9 cellular contexts compared by ENCODE assay signal in genomic region chr22:26592368-26593015, GRCh38. TPM values are rescaled to one million over a fixed set of nuclear protein-coding genes. Genes with fewer than 3 reads are reported as not detected.
DNase-seq lines count a peak whose midpoint lies in the region; ATAC-seq and TF ChIP-seq lines count a peak whose summit lies in the region.
"Had no signal": no experiment of that assay in that cellular context is flagged by ENCODE, and none has a peak within 500 bp of the region (broad histone marks: within the 10 kb centered on the region; RNA-seq: fewer than 3 reads in every experiment).

No MANE protein-coding gene starts in this region.

- in situ Hi-C loops in GM13976 (cut with MboI; ENCODE audit: low sequenced_read_pairs, unreplicated experiment), result no loop called here

- POLR2A ChIA-PET in SK-N-SH (lab: Yijun Ruan, JAX), result interaction anchor here (0.9 kb wide), 1 partner anchor 80 kb away, joined by 3 read pairs; no protein-coding TSS in a partner anchor

- no peaks in the 10 kb centered on the region for H3K27me3 Mint-ChIP-seq in effector memory CD8-positive, alpha-beta T cell

- H3K9me3 ChIP-seq in Peyer's patch (no peaks in the 10 kb centered on the region), thyroid gland (no peaks in the 10 kb centered on the region), SK-N-SH (no peaks in the 10 kb centered on the region)

- H2AFZ ChIP-seq in SK-N-SH (ENCODE audit: low read depth), result no peak overlapping the region

- WGBS in thyroid gland, 2 donors, result 76 to 81% methylated on average over 5 of the region's 5 CpGs
- WGBS in SK-N-SH (ENCODE audit: low lambda C conversion rate), result 69% methylated on average over 5 of the region's 5 CpGs

- peaks cover 17% of the 10 kb centered on the region for H3K79me2 ChIP-seq in SK-N-SH (ENCODE audit: insufficient read depth)

- H3K4me3 ChIP-seq in Peyer's patch (no peak overlapping the region), thyroid gland (replicated peaks in 1 of 3) (no peak overlapping the region), SK-N-SH (ENCODE audit: low read depth in 2 of 2, low read length in 1 of 2) (no peak overlapping the region)
- H3K4me3 ChIP-seq: cardiac muscle cell had no signal

- TF ChIP-seq CTCF in GM13976 (IDR thresholded peaks at IDR 0.05; ENCODE audit: borderline replicate concordance, control extremely low read depth, extremely low read depth, insufficient read depth, missing control alignments), result no peak
- no peak for TF ChIP-seq CTCF in Peyer's patch (IDR thresholded peaks at IDR 0.05)
- TF ChIP-seq CTCF in thyroid gland (IDR thresholded peaks at IDR 0.05), result no peak
- no peak for TF ChIP-seq CTCF in SK-N-SH (IDR thresholded peaks at IDR 0.05)

- ATAC-seq in GM21786 (IDR thresholded peaks at IDR 0.05; ENCODE audit: unreplicated experiment), result peak; percentile 52
- ATAC-seq in effector memory CD8-positive, alpha-beta T cell (replicated peaks), result peak; percentile 71

- H3K4me1 ChIP-seq in Peyer's patch, result peaks cover 0 to 21% (median 5%) of the 10 kb centered on the region in 4 donors
- H3K4me1 ChIP-seq in thyroid gland, result peaks cover 7 to 13% of the 10 kb centered on the region in 2 donors
- H3K4me1 ChIP-seq in SK-N-SH (ENCODE audit: control insufficient read depth in 1 of 2, insufficient read depth in 2 of 2, low read depth in 1 of 2, low read length in 1 of 2), result peaks cover 0 to 7% of the 10 kb centered on the region in 2 experiments; a peak in 1 of 4 replicates

- H3K36me3 ChIP-seq in Peyer's patch (no peaks in the 10 kb centered on the region), thyroid gland (no peaks in the 10 kb centered on the region), SK-N-SH (replicated peaks in 1 of 2; ENCODE audit: control insufficient read depth in 1 of 2, insufficient read depth in 2 of 2, low read length in 1 of 2) (peaks cover 0 to 5% of the 10 kb centered on the region in 2 experiments)
- H3K36me3 ChIP-seq: cardiac muscle cell had no signal

- peak; percentile 60 for DNase-seq in GM13976 (ENCODE audit: low spot score)
- peak in 2 of 3 donors; percentile 76 to 81 for DNase-seq in Peyer's patch
- peak; percentile 62 to 69 (median 67) for DNase-seq in effector memory CD8-positive, alpha-beta T cell
- DNase-seq in thyroid gland, result no peak
- no peak for DNase-seq in kidney tubule cell (ENCODE audit: low spot score)
- DNase-seq in SK-N-SH, result no peak
- DNase-seq in NCI-H2171 treated with DMSO at 0.1 percent for 48 hours (lab: John Stamatoyannopoulos, UW), result no peak

- H3K27ac ChIP-seq in Peyer's patch, result peak overlapping the region in 3 of 4 donors; percentile 3 to 55 (median 12)
- no peak overlapping the region for H3K27ac ChIP-seq in thyroid gland
- H3K27ac ChIP-seq in SK-N-SH (ENCODE audit: low read depth in 2 of 2, low read length in 1 of 2), result no peak overlapping the region
- H3K27ac ChIP-seq: cardiac muscle cell had no signal

- no peaks in the 10 kb centered on the region for H4K20me1 ChIP-seq in SK-N-SH (ENCODE audit: insufficient read depth)

- H3K27me3 ChIP-seq in Peyer's patch (no peaks in the 10 kb centered on the region), thyroid gland (no peaks in the 10 kb centered on the region), SK-N-SH (ENCODE audit: insufficient read depth) (0 out of 2 replicates have a peak, but pooled peaks cover 4% of the 10 kb centered on the region)
- H3K27me3 ChIP-seq: cardiac muscle cell had no signal

- H3K36me3 Mint-ChIP-seq in effector memory CD8-positive, alpha-beta T cell (ENCODE audit: insufficient read depth), result peaks cover 8% of the 10 kb centered on the region

- H3K4me3 Mint-ChIP-seq in effector memory CD8-positive, alpha-beta T cell, result peak overlapping the region; percentile 65 to 75

- CTCF ChIA-PET in SK-N-SH (lab: Yijun Ruan, JAX), result interaction anchor here (0.9 kb wide), 1 partner anchor 90 kb away, joined by 3 read pairs; no protein-coding TSS in a partner anchor

- H3K4me1 Mint-ChIP-seq in effector memory CD8-positive, alpha-beta T cell (ENCODE audit: low read depth in 2 of 2), result peaks cover 54 to 67% of the 10 kb centered on the region in 2 donors

- TF ChIP-seq RAD21 in SK-N-SH (IDR thresholded peaks at IDR 0.05; ENCODE audit: low read length), result no peak

- intact Hi-C loops in thyroid gland (cut with DNase I), result no loop called here

- no peaks in the 10 kb centered on the region for H3F3A ChIP-seq in SK-N-SH (replicated peaks; ENCODE audit: insufficient read depth)

- H3K4me2 ChIP-seq in SK-N-SH, result no peak overlapping the region

- H3K9me3 Mint-ChIP-seq in effector memory CD8-positive, alpha-beta T cell, result no peaks in the 10 kb centered on the region

- no peak for TF ChIP-seq POLR2A in Peyer's patch (IDR thresholded peaks at IDR 0.05)
- TF ChIP-seq POLR2A in thyroid gland (IDR thresholded peaks at IDR 0.05), result no peak

- peak overlapping the region; percentile 67 to 77 for H3K27ac Mint-ChIP-seq in effector memory CD8-positive, alpha-beta T cell

- no peak for TF ChIP-seq EP300 in SK-N-SH (IDR thresholded peaks at IDR 0.05; ENCODE audit: borderline replicate concordance in 1 of 2, low read depth in 1 of 2, low read length in 1 of 2)

- no peaks in the 10 kb centered on the region for H3K9me2 ChIP-seq in SK-N-SH

- H3K9ac ChIP-seq in SK-N-SH, result no peak overlapping the region

TF ChIP-seq in SK-N-SH, 30 proteins besides CTCF, POLR2A, EP300 and RAD21:
- TF ChIP-seq TAF1 (IDR thresholded peaks at IDR 0.05; ENCODE audit: borderline replicate concordance, low read depth, low read length), result no peak
- no peak for TF ChIP-seq IRF3 (IDR thresholded peaks at IDR 0.05; ENCODE audit: low read depth, low read length)
- TF ChIP-seq GATA2 (CRISPR knock-in tag; IDR thresholded peaks at IDR 0.05), result no peak
- TF ChIP-seq FOXM1 (IDR thresholded peaks at IDR 0.05; ENCODE audit: low read depth), result no peak
- no peak for TF ChIP-seq NRF1 (IDR thresholded peaks at IDR 0.05; ENCODE audit: low read depth, low read length)
TF ChIP-seq in SK-N-SH: peak in this region for 0.

RNA-seq across cellular contexts. Expression of gene TPST2, which starts 2.6 kb away (rescaled TPM):
- 10 to 100 TPM; 26.8 to 47.9 (median 38.5) TPM for total RNA-seq in Peyer's patch
- total RNA-seq in thyroid gland, result 100 to 1,000 TPM in 3 of 4 donors, 10 to 100 TPM in 1; 99.2 to 154 (median 121) TPM
- 52.3 and 58.4 TPM in 2 replicates for polyA plus RNA-seq in SK-N-SH (2012; rRNA removed)
- 28.8 and 44.9 TPM in 2 replicates for polyA plus RNA-seq in SK-N-SH (2012; cell fraction: cytosol; rRNA removed)
- polyA plus RNA-seq in SK-N-SH (2012; cell fraction: nucleus; rRNA removed), result 45.7 and 64.7 TPM in 2 replicates

RNA-seq across cellular contexts. Expression of gene CRYBB1, which starts 25.3 kb away (rescaled TPM):
- not detected for total RNA-seq in Peyer's patch
- total RNA-seq in thyroid gland, result 1 to 10 TPM in 1 of 4 donors, not detected in 3; 1.0 TPM
- polyA plus RNA-seq in SK-N-SH (2012; rRNA removed), result 0.05 TPM in 1 of 2 replicates, not detected in the other
- 0.07 and 0.09 TPM in 2 replicates for polyA plus RNA-seq in SK-N-SH (2012; cell fraction: cytosol; rRNA removed)
- polyA plus RNA-seq in SK-N-SH (2012; cell fraction: nucleus; rRNA removed), result not detected in 2 replicates
- total RNA-seq: cardiac muscle cell had no signal
- polyA plus RNA-seq: cardiac muscle cell had no signal

RNA-seq across cellular contexts. Expression of gene CRYBA4, which starts 29.3 kb away (rescaled TPM):
- total RNA-seq in Peyer's patch, result not detected
- not detected for total RNA-seq in thyroid gland
- not detected in 2 replicates for polyA plus RNA-seq in SK-N-SH (2012; rRNA removed)
- polyA plus RNA-seq in SK-N-SH (2012; cell fraction: cytosol; rRNA removed), result not detected in 2 replicates
- not detected in 2 replicates for polyA plus RNA-seq in SK-N-SH (2012; cell fraction: nucleus; rRNA removed)
- total RNA-seq: cardiac muscle cell had no signal

Comparison
In these comparisons a context has a peak if more than half of its experiments do, and no peak if none do; other contexts are left out.
1. DNase-seq: peak in GM13976 (single experiment), Peyer's patch (2 of 3) and effector memory CD8-positive, alpha-beta T cell (3 of 3); none in thyroid gland (0 of 2), kidney tubule cell (single experiment), SK-N-SH (single experiment) and NCI-H2171 treated with DMSO at 0.1 percent for 48 hours (single experiment).
2. H3K27ac ChIP-seq: peak in Peyer's patch (3 of 4); none in thyroid gland (0 of 3) and SK-N-SH (0 of 2).